ENCODE assay signal across 10 cellular contexts in the genomic region with DNA sequence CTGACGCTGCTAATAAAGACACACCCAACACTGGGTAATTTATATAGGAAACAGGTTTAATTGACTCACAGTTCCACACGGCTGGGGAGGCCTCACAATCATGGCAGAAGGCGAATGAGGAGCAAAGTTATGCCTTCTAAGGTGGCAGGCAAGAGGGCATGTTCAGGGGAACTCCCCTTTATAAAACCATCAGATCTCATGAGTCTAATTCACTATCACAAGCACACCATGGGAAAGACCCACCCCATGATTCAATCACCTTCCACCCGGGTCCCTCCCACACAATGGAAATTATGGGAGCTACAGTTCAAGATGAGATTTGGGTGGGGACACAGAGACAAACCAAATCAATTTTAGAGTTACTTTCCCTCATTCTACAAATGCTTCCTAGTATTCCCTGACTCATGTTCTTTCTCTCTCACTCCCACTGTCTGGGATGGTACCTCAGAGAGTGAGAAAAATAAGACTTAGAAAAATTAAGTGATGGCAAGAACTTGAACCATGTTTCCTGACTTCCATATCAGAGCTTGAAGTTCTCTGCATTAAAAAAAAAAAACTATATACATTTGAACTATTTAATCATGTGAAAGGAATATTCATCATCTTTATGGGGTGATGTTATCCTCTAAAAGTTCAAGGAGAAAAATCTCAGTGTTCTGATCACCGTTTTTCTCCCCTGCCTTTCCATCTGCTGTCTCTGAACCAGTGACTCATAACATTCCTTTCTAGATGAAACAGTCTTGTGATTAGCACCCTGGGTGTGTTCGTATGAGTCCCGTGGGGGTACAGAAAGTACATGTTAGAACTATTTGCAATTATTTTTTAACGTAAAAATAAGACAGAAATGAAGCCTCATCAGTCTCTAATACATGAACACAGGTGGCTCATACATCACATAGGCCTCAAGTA.
A peak's percentile ranks its signal among the peaks of the same experiment; 100 is the strongest.
DNase-seq lines count a peak whose midpoint lies in the region; ATAC-seq and TF ChIP-seq lines count a peak whose summit lies in the region.
"Had no signal": no experiment of that assay in that cellular context is flagged by ENCODE, and none has a peak within 500 bp of the region (broad histone marks: within the 10 kb centered on the region; RNA-seq: fewer than 3 reads in every experiment).

No MANE protein-coding gene starts in this region.

- no peak for TF ChIP-seq CTCF in astrocyte of the spinal cord (IDR thresholded peaks at IDR 0.05; ENCODE audit: low read depth, low read length)

- peak; percentile 83 for ATAC-seq in HG03095 (IDR thresholded peaks at IDR 0.05; ENCODE audit: unreplicated experiment)
- ATAC-seq: K562 had no signal

- no peak overlapping the region for H3K4me3 ChIP-seq in astrocyte of the spinal cord (ENCODE audit: low read depth, low read length)
- H3K4me3 ChIP-seq: K562 had no signal

- DNase-seq in stimulated activated CD4-positive, alpha-beta T cell treated with anti-CD3 and anti-CD28 coated beads, Interleukin-4, amount 100 ng/mL, for 24 hours: peak; percentile 4
- no peak for DNase-seq in stimulated activated CD4-positive, alpha-beta T cell treated with anti-CD3 and anti-CD28 coated beads, Interleukin-12 subunit alpha, Interleukin-12 subunit beta, amount 100 ng/mL, for 4 hours
- DNase-seq in astrocyte of the spinal cord (ENCODE audit: low read depth, low spot score) (peak; percentile 68), NCI-H2107 (lab: John Stamatoyannopoulos, UW) (no peak), GF-D8 (lab: John Stamatoyannopoulos, UW) (no peak), NCI-H146 treated with DMSO at 0.1 percent for 48 hours (lab: John Stamatoyannopoulos, UW; ENCODE audit: unreplicated experiment) (no peak)
- no peak for DNase-seq in stimulated activated naive CD4-positive, alpha-beta T cell treated with Interleukin-2 at 50 U/mL for 16 hours (lab: John Stamatoyannopoulos, UW)
- DNase-seq: activated CD4-positive, alpha-beta memory T cell treated with anti-CD3 and anti-CD28 coated beads for 36 hours had no signal

- in situ Hi-C loops in astrocyte of the spinal cord (cut with HindIII; ENCODE audit: low sequenced_read_pairs): no loop called here

Comparison
In these comparisons a context has a peak if more than half of its experiments do, and no peak if none do; other contexts are left out.
1. DNase-seq: peak in stimulated activated CD4-positive, alpha-beta T cell treated with anti-CD3 and anti-CD28 coated beads, Interleukin-4, amount 100 ng/mL, for 24 hours (single experiment) and astrocyte of the spinal cord (single experiment); none in stimulated activated CD4-positive, alpha-beta T cell treated with anti-CD3 and anti-CD28 coated beads, Interleukin-12 subunit alpha, Interleukin-12 subunit beta, amount 100 ng/mL, for 4 hours (single experiment), stimulated activated naive CD4-positive, alpha-beta T cell treated with Interleukin-2 at 50 U/mL for 16 hours (single experiment), NCI-H2107 (single experiment), GF-D8 (single experiment) and NCI-H146 treated with DMSO at 0.1 percent for 48 hours (single experiment).